ENCODE assay signal across 10 cellular contexts in the genomic region with DNA sequence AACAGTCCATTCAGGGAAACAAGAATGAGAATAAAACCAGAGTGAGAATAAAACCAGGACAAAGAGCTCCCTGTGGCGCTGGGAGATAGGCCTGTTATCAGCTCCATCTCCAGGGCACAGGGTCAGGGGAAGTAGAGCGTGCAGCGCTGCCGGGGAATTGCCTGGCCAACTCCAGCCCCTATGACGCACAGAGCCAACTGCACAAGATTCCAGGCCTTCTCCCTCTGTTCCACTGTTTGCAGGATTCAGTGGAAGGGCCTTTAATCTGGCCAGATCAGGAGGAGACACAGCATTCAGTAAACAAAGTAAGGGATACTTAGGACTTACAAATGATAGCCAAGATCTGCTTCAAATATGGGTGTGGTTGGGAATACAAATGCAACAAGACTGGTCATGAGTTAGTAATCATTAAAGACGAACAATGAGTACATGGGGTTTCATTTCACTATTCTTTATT. TPM values are rescaled to one million over a fixed set of nuclear protein-coding genes. Genes with fewer than 3 reads are reported as not detected.
DNase-seq lines count a peak whose midpoint lies in the region; FAIRE-seq and TF ChIP-seq lines count a peak whose summit lies in the region.
"Had no signal": no experiment of that assay in that cellular context is flagged by ENCODE, and none has a peak within 500 bp of the region (broad histone marks: within the 10 kb centered on the region; RNA-seq: fewer than 3 reads in every experiment).

No MANE protein-coding gene starts in this region.

- H3K9me3 ChIP-seq in vagina, result no peaks in the 10 kb centered on the region

- TF ChIP-seq POLR2A in vagina (IDR thresholded peaks at IDR 0.05), result no peak

- peaks cover 17% of the 10 kb centered on the region for H3K4me1 Mint-ChIP-seq in activated CD4-positive, alpha-beta T cell treated with anti-CD3 and anti-CD28 coated beads, Interleukin-2, amount 10 ng/mL, durations not matched to agents 7 days and 5 days
- H3K4me1 Mint-ChIP-seq in endothelial cell (ENCODE audit: unreplicated experiment), result peaks cover 43% of the 10 kb centered on the region

- no peak overlapping the region for H3K4me3 Mint-ChIP-seq in activated CD4-positive, alpha-beta T cell treated with anti-CD3 and anti-CD28 coated beads, Interleukin-2, amount 10 ng/mL, durations not matched to agents 7 days and 5 days
- no peak overlapping the region for H3K4me3 Mint-ChIP-seq in endothelial cell (ENCODE audit: unreplicated experiment)

- H3K27me3 ChIP-seq in vagina, result no peaks in the 10 kb centered on the region

- FAIRE-seq in urothelium cell line (lab: Jason Lieb, UNC), result no peak
- FAIRE-seq: frontal cortex had no signal

- intact Hi-C loops in vagina (cut with DNase I), result no loop called here

- H3K36me3 Mint-ChIP-seq in activated CD4-positive, alpha-beta T cell treated with anti-CD3 and anti-CD28 coated beads, Interleukin-2, amount 10 ng/mL, durations not matched to agents 7 days and 5 days (ENCODE audit: low read depth), result no peaks in the 10 kb centered on the region
- peaks cover 10% of the 10 kb centered on the region for H3K36me3 Mint-ChIP-seq in endothelial cell (ENCODE audit: low read depth, unreplicated experiment)

- H3K4me1 ChIP-seq in vagina, result peaks cover 65% of the 10 kb centered on the region

- H3K27ac ChIP-seq in vagina, result peak overlapping the region; percentile 80

- no peaks in the 10 kb centered on the region for H3K9me3 Mint-ChIP-seq in activated CD4-positive, alpha-beta T cell treated with anti-CD3 and anti-CD28 coated beads, Interleukin-2, amount 10 ng/mL, durations not matched to agents 7 days and 5 days
- H3K9me3 Mint-ChIP-seq in endothelial cell (ENCODE audit: unreplicated experiment), result no peaks in the 10 kb centered on the region

- no peak overlapping the region for H3K4me3 ChIP-seq in vagina

- TF ChIP-seq CTCF in endothelial cell (IDR thresholded peaks at IDR 0.05; ENCODE audit: unreplicated experiment) (no peak), vagina (IDR thresholded peaks at IDR 0.05) (no peak)

- CTCF ChIA-PET in activated CD4-positive, alpha-beta T cell treated with anti-CD3 and anti-CD28 coated beads, Interleukin-2, amount 10 ng/mL, durations not matched to agents 7 days and 5 days (lab: Charles Lee), result no interaction called here

- H3K36me3 ChIP-seq in vagina, result peaks cover 0 to 14% of the 10 kb centered on the region in 2 donors

- DNase-seq in activated CD4-positive, alpha-beta T cell treated with anti-CD3 and anti-CD28 coated beads, Interleukin-2, amount 10 ng/mL, durations not matched to agents 7 days and 5 days, result no peak
- DNase-seq in activated CD4-positive, alpha-beta T cell treated with anti-CD3 and anti-CD28 coated beads for 1 hour, result no peak
- peak; percentile 30 for DNase-seq in endothelial cell (ENCODE audit: low spot score)
- peak; percentile 10 for DNase-seq in midbrain (lab: John Stamatoyannopoulos, UW)
- DNase-seq in vagina (ENCODE audit: extremely low spot score in 2 of 2), result no peak
- no peak for DNase-seq in cerebellum (ENCODE audit: low spot score)
- DNase-seq in urothelium cell line (ENCODE audit: low spot score), result no peak
- no peak for DNase-seq in DMS153 (lab: John Stamatoyannopoulos, UW)
- DNase-seq: SIG-M5 had no signal

- POLR2A ChIA-PET in activated CD4-positive, alpha-beta T cell treated with anti-CD3 and anti-CD28 coated beads, Interleukin-2, amount 10 ng/mL, durations not matched to agents 7 days and 5 days (lab: Charles Lee), result no interaction called here

- H3K27me3 Mint-ChIP-seq in activated CD4-positive, alpha-beta T cell treated with anti-CD3 and anti-CD28 coated beads, Interleukin-2, amount 10 ng/mL, durations not matched to agents 7 days and 5 days, result peaks cover 19% of the 10 kb centered on the region
- peaks cover 3% of the 10 kb centered on the region for H3K27me3 Mint-ChIP-seq in endothelial cell (ENCODE audit: unreplicated experiment)

- peak overlapping the region; percentile 52 for H3K27ac Mint-ChIP-seq in activated CD4-positive, alpha-beta T cell treated with anti-CD3 and anti-CD28 coated beads, Interleukin-2, amount 10 ng/mL, durations not matched to agents 7 days and 5 days
- peak overlapping the region; percentile 32 for H3K27ac Mint-ChIP-seq in endothelial cell (ENCODE audit: unreplicated experiment)

RNA-seq across cellular contexts. Expression of gene ITGB5, which starts 49.4 kb away (rescaled TPM):
- under 1 TPM; 0.15 to 0.37 TPM for total RNA-seq in activated CD4-positive, alpha-beta T cell treated with anti-CD3 and anti-CD28 coated beads, Interleukin-2, amount 10 ng/mL, durations not matched to agents 7 days and 5 days
- total RNA-seq in endothelial cell (ENCODE audit: unreplicated experiment) (55.2 TPM), vagina (156 TPM), cerebellum (17.1 TPM)

Comparison
In these comparisons a context has a peak if more than half of its experiments do, and no peak if none do; other contexts are left out.
1. DNase-seq: peak in endothelial cell (single experiment) and midbrain (single experiment); none in activated CD4-positive, alpha-beta T cell treated with anti-CD3 and anti-CD28 coated beads, Interleukin-2, amount 10 ng/mL, durations not matched to agents 7 days and 5 days (single experiment), activated CD4-positive, alpha-beta T cell treated with anti-CD3 and anti-CD28 coated beads for 1 hour (single experiment), vagina (0 of 2), cerebellum (single experiment), urothelium cell line (single experiment) and DMS153 (single experiment).
2. RNA of gene ITGB5, which starts 49.4 kb away (total RNA-seq): 156 TPM in vagina (single experiment), 55.2 TPM in endothelial cell (single experiment) and 17.1 TPM in cerebellum (single experiment); 0.15 to 0.37 TPM in activated CD4-positive, alpha-beta T cell treated with anti-CD3 and anti-CD28 coated beads, Interleukin-2, amount 10 ng/mL, durations not matched to agents 7 days and 5 days; every median in the first group is over 10 times any median in the second.